19 cellular contexts compared by ENCODE assay signal in the genomic region with DNA sequence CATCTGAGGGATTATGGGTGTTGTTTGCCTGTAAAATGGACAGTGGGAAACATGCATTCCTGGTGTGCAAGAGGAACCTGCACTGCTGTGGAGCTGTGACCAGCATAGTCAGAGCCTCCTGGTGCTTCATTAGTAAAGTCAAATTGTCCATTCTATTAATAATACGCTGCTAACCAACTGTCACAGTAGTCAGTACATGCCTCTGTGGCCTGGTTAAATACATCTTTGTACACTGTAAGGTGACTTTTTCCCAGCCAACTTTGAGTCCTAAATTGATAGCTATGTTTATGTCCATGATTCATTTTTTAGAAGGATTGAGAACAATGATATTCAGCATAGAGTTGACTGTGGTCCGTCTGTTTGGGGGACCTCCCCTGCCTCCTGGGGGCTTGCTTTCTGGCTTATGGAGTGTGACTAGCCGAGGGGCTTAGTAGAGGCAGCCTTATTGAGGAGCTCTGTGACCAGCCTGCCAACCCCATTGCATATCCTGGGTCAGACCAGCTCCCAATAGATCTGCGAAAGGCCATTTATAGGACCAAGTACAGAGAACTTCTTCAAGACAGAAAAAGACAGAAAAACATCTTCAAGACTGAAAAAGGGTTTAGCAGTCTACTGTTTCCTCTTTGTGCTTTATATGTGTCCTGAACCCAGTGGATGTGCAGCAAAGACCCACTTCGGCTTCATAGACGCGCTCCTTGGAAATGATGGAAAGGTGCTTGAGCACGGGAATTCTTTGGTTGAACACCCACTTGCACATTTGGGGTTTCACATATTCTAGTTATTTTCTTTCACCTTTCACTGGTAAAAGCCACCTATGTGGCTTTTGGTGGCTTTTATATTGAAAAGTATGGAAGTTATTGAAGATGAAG. TPM values are rescaled to one million over a fixed set of nuclear protein-coding genes. Genes with fewer than 3 reads are reported as not detected.
DNase-seq lines count a peak whose midpoint lies in the region; ATAC-seq and TF ChIP-seq lines count a peak whose summit lies in the region.
"Had no signal": no experiment of that assay in that cellular context is flagged by ENCODE, and none has a peak within 500 bp of the region (broad histone marks: within the 10 kb centered on the region; RNA-seq: fewer than 3 reads in every experiment).

No MANE protein-coding gene starts in this region.

- peaks cover 80% of the 10 kb centered on the region for H3K4me1 ChIP-seq in OCI-LY1 (ENCODE audit: insufficient read depth, low read length, severe bottlenecking)
- peaks cover 4 to 7% of the 10 kb centered on the region in 2 donors for H3K4me1 ChIP-seq in duodenal mucosa (ENCODE audit: control insufficient read depth in 1 of 2, insufficient read depth in 2 of 2, low read length in 2 of 2)
- peaks cover 0 to 9% (median under 1%) of the 10 kb centered on the region in 4 donors for H3K4me1 ChIP-seq in transverse colon
- H3K4me1 ChIP-seq in endodermal cell (ENCODE audit: control insufficient read depth, insufficient read depth, low read length): peaks cover 9% of the 10 kb centered on the region
- H3K4me1 ChIP-seq: neural progenitor cell had no signal

- ATAC-seq in natural killer cell treated with Interleukin-12 subunit alpha and Interleukin-12 subunit beta and Interleukin-15 and Interleukin-18, amount 100 ng/mL, for 72 hours: no peak
- ATAC-seq in natural killer cell (no peak), left lobe of liver (no peak)
- ATAC-seq: gastrocnemius medialis had no signal

- H3K27me3 Mint-ChIP-seq in natural killer cell treated with Interleukin-12 subunit alpha and Interleukin-12 subunit beta and Interleukin-15 and Interleukin-18, amount 100 ng/mL, for 72 hours: no peaks in the 10 kb centered on the region
- H3K27me3 Mint-ChIP-seq in natural killer cell (ENCODE audit: low read depth in 2 of 2) (no peaks in the 10 kb centered on the region), endodermal cell (ENCODE audit: insufficient read depth) (no peaks in the 10 kb centered on the region)

- intact Hi-C loops in natural killer cell (cut with micrococcal nuclease) (loop anchor here (5.0 kb wide), 1 partner anchor 34 kb away; no protein-coding TSS in a partner anchor), transverse colon (cut with DNase I; ENCODE audit: low total_unique reads) (no loop called here)

- H3K27me3 ChIP-seq in OCI-LY1 (ENCODE audit: insufficient read depth, low read length): no peaks in the 10 kb centered on the region
- no peaks in the 10 kb centered on the region for H3K27me3 ChIP-seq in duodenal mucosa (ENCODE audit: control insufficient read depth in 1 of 2, insufficient read depth in 2 of 2, low read length in 2 of 2)
- no peaks in the 10 kb centered on the region for H3K27me3 ChIP-seq in transverse colon
- H3K27me3 ChIP-seq in endodermal cell (ENCODE audit: control insufficient read depth, insufficient read depth, low read length, poor library complexity, severe bottlenecking): no peaks in the 10 kb centered on the region
- H3K27me3 ChIP-seq: gastrocnemius medialis, neural progenitor cell, SJSA1, suprapubic skin had no signal

- H3K4me3 ChIP-seq in OCI-LY1 (ENCODE audit: low read depth, low read length, poor library complexity, severe bottlenecking) (peak overlapping the region; percentile 92), duodenal mucosa (ENCODE audit: low read depth in 1 of 2, low read length in 2 of 2) (no peak overlapping the region), transverse colon (peak overlapping the region in 1 of 4 donors; percentile 42), endodermal cell (ENCODE audit: low read length) (no peak overlapping the region)
- H3K4me3 ChIP-seq: gastrocnemius medialis, GM23248, lung, neural progenitor cell, SJSA1 had no signal

- peak overlapping the region; percentile 85 for H3K27ac ChIP-seq in OCI-LY1 (ENCODE audit: low read depth, low read length, poor library complexity, severe bottlenecking)
- H3K27ac ChIP-seq in duodenal mucosa (ENCODE audit: low read depth, low read length): no peak overlapping the region
- peak overlapping the region; percentile 36 to 76 (median 62) for H3K27ac ChIP-seq in transverse colon
- H3K27ac ChIP-seq in endodermal cell (ENCODE audit: low read depth, low read length): no peak overlapping the region
- H3K27ac ChIP-seq: gastrocnemius medialis, GM23248, neural progenitor cell, SJSA1, suprapubic skin had no signal

- WGBS in transverse colon (ENCODE audit: low coverage in 1 of 2), 2 donors: 82 to 88% methylated on average over 5 to 8 of the region's 8 CpGs
- 97 to 98% methylated on average over 5 to 8 of the region's 8 CpGs for WGBS in endodermal cell (ENCODE audit: insufficient coverage in 1 of 2, insufficient read length in 1 of 2), 2 experiments

- H3K36me3 ChIP-seq in OCI-LY1 (ENCODE audit: insufficient read depth, low read length) (peaks cover 83% of the 10 kb centered on the region), duodenal mucosa (ENCODE audit: control insufficient read depth in 1 of 2, insufficient read depth in 2 of 2, low read length in 2 of 2) (peaks cover 3 to 5% of the 10 kb centered on the region in 2 donors), transverse colon (no peaks in the 10 kb centered on the region), endodermal cell (ENCODE audit: control insufficient read depth, insufficient read depth, low read length) (no peaks in the 10 kb centered on the region)
- H3K36me3 ChIP-seq: gastrocnemius medialis, neural progenitor cell, SJSA1 had no signal

- H3K4me2 ChIP-seq in OCI-LY1 (ENCODE audit: low read length): peak overlapping the region; percentile 67
- H3K4me2 ChIP-seq: neural progenitor cell had no signal

- peaks cover 100% of the 10 kb centered on the region for H3K79me2 ChIP-seq in OCI-LY1 (ENCODE audit: insufficient read depth, low read length)

- H3K27ac Mint-ChIP-seq in natural killer cell treated with Interleukin-12 subunit alpha and Interleukin-12 subunit beta and Interleukin-15 and Interleukin-18, amount 100 ng/mL, for 72 hours: peak overlapping the region; percentile 78 to 91
- H3K27ac Mint-ChIP-seq in natural killer cell (peak overlapping the region in 1 of 2 donors; percentile 40), endodermal cell (no peak overlapping the region)
- H3K27ac Mint-ChIP-seq: neural progenitor cell had no signal

- no peaks in the 10 kb centered on the region for H3K9me2 ChIP-seq in OCI-LY1 (ENCODE audit: low read depth, low read length)

- H3K4me1 Mint-ChIP-seq in natural killer cell treated with Interleukin-12 subunit alpha and Interleukin-12 subunit beta and Interleukin-15 and Interleukin-18, amount 100 ng/mL, for 72 hours (ENCODE audit: low read depth in 2 of 2): peaks cover 60 to 77% of the 10 kb centered on the region in 2 donors
- H3K4me1 Mint-ChIP-seq in natural killer cell: peaks cover 64 to 73% of the 10 kb centered on the region in 2 donors
- peaks cover 40% of the 10 kb centered on the region for H3K4me1 Mint-ChIP-seq in endodermal cell

- peak overlapping the region; percentile 95 for H3K9ac ChIP-seq in OCI-LY1 (ENCODE audit: low read length)
- peak overlapping the region; percentile 26 to 40 for H3K9ac ChIP-seq in duodenal mucosa (ENCODE audit: low read depth in 1 of 2, low read length in 2 of 2)
- H3K9ac ChIP-seq in endodermal cell (ENCODE audit: extremely low read depth, low read length, poor library complexity, severe bottlenecking): no peak overlapping the region
- H3K9ac ChIP-seq: GM23248, neural progenitor cell had no signal

- no peak overlapping the region for H2AFZ ChIP-seq in OCI-LY1 (ENCODE audit: low read length)
- H2AFZ ChIP-seq: GM23248, neural progenitor cell had no signal

- no peak for TF ChIP-seq CTCF in natural killer cell (IDR thresholded peaks at IDR 0.05)
- no peak for TF ChIP-seq CTCF in OCI-LY1 (IDR thresholded peaks at IDR 0.05; ENCODE audit: low read length)
- no peak for TF ChIP-seq CTCF in transverse colon (IDR thresholded peaks at IDR 0.05)
- TF ChIP-seq CTCF in endodermal cell (conservative IDR thresholded peaks at IDR 0.05): no peak

- H3K9me3 ChIP-seq in OCI-LY1 (ENCODE audit: low read length) (no peaks in the 10 kb centered on the region), duodenal mucosa (ENCODE audit: control insufficient read depth in 1 of 2, low read length in 2 of 2) (no peaks in the 10 kb centered on the region), transverse colon (no peaks in the 10 kb centered on the region), endodermal cell (ENCODE audit: control insufficient read depth, low read length) (no peaks in the 10 kb centered on the region)
- H3K9me3 ChIP-seq: gastrocnemius medialis, SJSA1, suprapubic skin had no signal

- peaks cover 8% of the 10 kb centered on the region; the same call in 1 of the 2 replicates for H4K20me1 ChIP-seq in OCI-LY1 (ENCODE audit: insufficient read depth, low read length)

- DNase-seq in natural killer cell treated with Interleukin-12 subunit alpha and Interleukin-12 subunit beta and Interleukin-15 and Interleukin-18, amount 100 ng/mL, for 72 hours (ENCODE audit: low spot score): no peak
- DNase-seq in natural killer cell (no peak), transverse colon (no peak), endodermal cell (no peak), left lobe of liver (ENCODE audit: low spot score) (no peak), NCI-H2081 treated with DMSO at 0.1 percent for 48 hours (lab: John Stamatoyannopoulos, UW) (no peak)
- DNase-seq: DMS153, gastrocnemius medialis, GM23248, NCI-H146, NCI-H446 had no signal

- in situ Hi-C loops in transverse colon (cut with MboI; ENCODE audit: low pct_ligation_motif_present in 1 of 4, low pct_unique_long_range_greater_than_20kb in 1 of 4, low sequenced_read_pairs in 3 of 4): no loop called here

- peaks cover 7% of the 10 kb centered on the region; the same call in 1 of the 2 replicates for H3F3A ChIP-seq in OCI-LY1 (ENCODE audit: insufficient read depth, low read length)

- H3K4me3 Mint-ChIP-seq in natural killer cell treated with Interleukin-12 subunit alpha and Interleukin-12 subunit beta and Interleukin-15 and Interleukin-18, amount 100 ng/mL, for 72 hours: peak overlapping the region; percentile 80
- H3K4me3 Mint-ChIP-seq in natural killer cell: no peak overlapping the region
- no peak overlapping the region for H3K4me3 Mint-ChIP-seq in endodermal cell
- H3K4me3 Mint-ChIP-seq: neural progenitor cell had no signal

- no peak for TF ChIP-seq POLR2A in transverse colon (IDR thresholded peaks at IDR 0.05)

- TF ChIP-seq EP300 in transverse colon (IDR thresholded peaks at IDR 0.05; ENCODE audit: low read depth): no peak

- no peaks in the 10 kb centered on the region for H3K9me3 Mint-ChIP-seq in natural killer cell treated with Interleukin-12 subunit alpha and Interleukin-12 subunit beta and Interleukin-15 and Interleukin-18, amount 100 ng/mL, for 72 hours
- H3K9me3 Mint-ChIP-seq in natural killer cell (no peaks in the 10 kb centered on the region), endodermal cell (no peaks in the 10 kb centered on the region)
- H3K9me3 Mint-ChIP-seq: neural progenitor cell had no signal

- peaks cover 4% of the 10 kb centered on the region for H3K36me3 Mint-ChIP-seq in natural killer cell treated with Interleukin-12 subunit alpha and Interleukin-12 subunit beta and Interleukin-15 and Interleukin-18, amount 100 ng/mL, for 72 hours
- no peaks in the 10 kb centered on the region for H3K36me3 Mint-ChIP-seq in natural killer cell
- H3K36me3 Mint-ChIP-seq in endodermal cell (ENCODE audit: low read depth): peaks cover 2% of the 10 kb centered on the region

RNA-seq across cellular contexts. Expression of a gene that starts 4.3 kb away (rescaled TPM):
- 10 to 100 TPM in 1 of 2 donors, 1 to 10 TPM in 1; 5.4 to 10.2 TPM for total RNA-seq in natural killer cell treated with Interleukin-12 subunit alpha and Interleukin-12 subunit beta and Interleukin-15 and Interleukin-18, amount 100 ng/mL, for 72 hours
- total RNA-seq in natural killer cell: 10 to 100 TPM; 20.0 to 47.0 (median 41.1) TPM
- total RNA-seq in transverse colon: 10 to 100 TPM in 1 of 4 donors, 1 to 10 TPM in 3; 3.0 to 14.6 (median 6.5) TPM
- total RNA-seq in endodermal cell: under 1 TPM in 1 of 2 donors, not detected in 1; 0.62 TPM
- 0.18 TPM for polyA plus RNA-seq in endodermal cell (2013, experiment 1 of 2)
- 0.29 TPM for polyA plus RNA-seq in endodermal cell (2013, experiment 2 of 2)
- 0.70 TPM for total RNA-seq in left lobe of liver
- total RNA-seq: endothelial cell of umbilical vein, GM23248, renal cortical epithelial cell had no signal

RNA-seq across cellular contexts. Expression of a gene that starts 44.7 kb away (rescaled TPM):
- total RNA-seq in natural killer cell treated with Interleukin-12 subunit alpha and Interleukin-12 subunit beta and Interleukin-15 and Interleukin-18, amount 100 ng/mL, for 72 hours: 10 to 100 TPM; 13.0 to 20.6 TPM
- total RNA-seq in natural killer cell: 10 to 100 TPM; 11.4 to 41.7 (median 25.5) TPM
- under 1 TPM in 2 of 4 donors, not detected in 2; 0.41 to 0.48 TPM for total RNA-seq in transverse colon
- total RNA-seq in endodermal cell: not detected
- not detected for polyA plus RNA-seq in endodermal cell (2013, experiment 1 of 2)
- not detected for polyA plus RNA-seq in endodermal cell (2013, experiment 2 of 2)
- 0.15 TPM for total RNA-seq in left lobe of liver
- total RNA-seq: endothelial cell of umbilical vein, gastrocnemius medialis, GM23248, renal cortical epithelial cell, SJSA1, suprapubic skin had no signal
- polyA plus RNA-seq: endothelial cell of umbilical vein had no signal

Comparison
In these comparisons a context has a peak if more than half of its experiments do, and no peak if none do; other contexts are left out.
1. H3K27ac ChIP-seq: peak in OCI-LY1 (single experiment) and transverse colon (4 of 4); none in duodenal mucosa (single experiment) and endodermal cell (single experiment).
2. RNA of a gene that starts 44.7 kb away (total RNA-seq): 11.4 to 41.7 TPM in natural killer cell and 13.0 to 20.6 TPM in natural killer cell treated with Interleukin-12 subunit alpha and Interleukin-12 subunit beta and Interleukin-15 and Interleukin-18, amount 100 ng/mL, for 72 hours; 0.41 to 0.48 TPM in transverse colon, 0.15 TPM in left lobe of liver (single experiment) and not detected in endodermal cell; every median in the first group is over 4 times any median in the second.